Comparison of ENCODE assay signal across 24 cellular contexts in the genomic region with DNA sequence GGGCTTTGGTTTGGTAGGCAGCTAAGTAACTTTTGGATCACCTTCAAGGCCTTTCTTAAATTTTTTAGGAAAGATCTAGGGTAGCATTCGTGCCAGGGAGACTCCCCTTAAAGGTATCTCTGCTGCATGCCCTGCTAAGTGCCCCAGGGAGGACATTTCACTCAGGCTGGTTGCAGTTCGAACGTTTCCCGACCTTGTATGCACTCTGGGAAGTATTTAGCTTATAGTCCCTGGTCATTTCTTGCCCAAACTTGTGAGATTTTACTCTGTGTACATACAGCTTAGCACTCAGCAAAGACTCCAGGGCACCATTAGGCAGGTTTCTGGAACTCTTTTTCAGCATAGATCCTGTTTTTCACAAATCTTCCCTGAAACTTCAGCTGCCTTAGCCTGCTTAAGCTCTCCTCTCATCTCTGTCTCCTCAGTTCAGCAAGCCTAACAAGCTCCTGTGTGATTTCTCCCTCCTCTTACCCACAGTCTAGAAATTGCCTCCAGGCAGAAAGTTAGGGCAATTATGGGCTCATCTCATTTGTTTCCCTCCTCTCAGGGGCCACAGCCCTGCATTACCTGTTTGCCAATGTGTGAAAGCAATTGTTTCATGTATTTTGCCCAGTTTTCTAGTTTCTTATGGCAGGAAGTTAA.
DNase-seq lines count a peak whose midpoint lies in the region; ATAC-seq and TF ChIP-seq lines count a peak whose summit lies in the region.
"Had no signal": no experiment of that assay in that cellular context is flagged by ENCODE, and none has a peak within 500 bp of the region (broad histone marks: within the 10 kb centered on the region; RNA-seq: fewer than 3 reads in every experiment).

No MANE protein-coding gene starts in this region.

- CTCF ChIA-PET in Panc1 (lab: Charles Lee), result no interaction called here

- no peak for DNase-seq in Panc1 (ENCODE audit: low read depth, low spot score)
- DNase-seq in epithelial cell of prostate (ENCODE audit: low read depth, low spot score), result no peak
- peak; percentile 13 to 22 for DNase-seq in thyroid gland
- no peak for DNase-seq in hypothalamus (lab: John Stamatoyannopoulos, UW)
- no peak for DNase-seq in HuH-7 (ENCODE audit: low spot score)
- DNase-seq in T-helper 9 cell, result no peak
- DNase-seq: activated CD4-positive, alpha-beta T cell treated with anti-CD3 and anti-CD28 coated beads for 48 hours; activated gamma-delta T cell; amniotic stem cell; CD8-positive, alpha-beta T cell; DMS79; effector CD8-positive, alpha-beta T cell; hippocampal formation; KBM-7; midbrain; MV-4-11; NCI-H2081; NCI-H524 treated with DMSO at 0.1 percent for 48 hours; SIG-M5; stimulated activated CD4-positive, alpha-beta T cell treated with anti-CD3 and anti-CD28 coated beads, Interleukin-12 subunit alpha, Interleukin-12 subunit beta, amount 100 ng/mL, for 4 hours; stimulated activated CD8-positive, alpha-beta memory T cell treated with anti-CD3 and anti-CD28 coated beads, Interleukin-4, amount 100 ng/mL, for 48 hours; substantia nigra; T-cell had no signal

- H3K9me3 ChIP-seq in Panc1 (ENCODE audit: control insufficient read depth, insufficient read depth, low read depth, low read length) (no peaks in the 10 kb centered on the region), iPS-15b (ENCODE audit: control insufficient read depth, insufficient read depth, low read length) (no peaks in the 10 kb centered on the region), thyroid gland (no peaks in the 10 kb centered on the region)

- peak; percentile 42; the same call in 1 of the 2 replicates for ATAC-seq in Panc1
- ATAC-seq: CD8-positive, alpha-beta T cell; T-cell had no signal

- H3K27ac ChIP-seq in Panc1 (ENCODE audit: low read length) (no peak overlapping the region), epithelial cell of prostate (peak overlapping the region; percentile 36), thyroid gland (peak overlapping the region; percentile 40 to 77 (median 60))

- no peak for TF ChIP-seq POLR2A in thyroid gland (IDR thresholded peaks at IDR 0.05)

- H3K4me3 ChIP-seq in Panc1 (ENCODE audit: low read depth in 2 of 2, low read length in 2 of 2) (no peak overlapping the region), iPS-15b (ENCODE audit: low read depth, low read length) (no peak overlapping the region), thyroid gland (replicated peaks in 1 of 3) (no peak overlapping the region)

- peak overlapping the region; percentile 17 for H3K9ac ChIP-seq in iPS-15b (ENCODE audit: low read depth, low read length)

- H3K27me3 ChIP-seq in Panc1 (ENCODE audit: control insufficient read depth, insufficient read depth, low read length), result no peaks in the 10 kb centered on the region
- H3K27me3 ChIP-seq in iPS-15b (ENCODE audit: control insufficient read depth, insufficient read depth, low read length), result no peaks in the 10 kb centered on the region
- H3K27me3 ChIP-seq in thyroid gland, result no peaks in the 10 kb centered on the region

- BruUV-seq in Panc1 (replicated peaks; lab: Mats Ljungman, UMichigan), result no TSS peak

- H3K4me1 ChIP-seq in Panc1 (ENCODE audit: control insufficient read depth, insufficient read depth, low read length), result peaks cover 5% of the 10 kb centered on the region
- no peaks in the 10 kb centered on the region for H3K4me1 ChIP-seq in iPS-15b (ENCODE audit: control insufficient read depth, insufficient read depth, low read length)
- H3K4me1 ChIP-seq in thyroid gland, result peaks cover 6 to 8% of the 10 kb centered on the region in 2 donors

- POLR2A ChIA-PET in Panc1 (lab: Charles Lee), result interaction anchor here (0.7 kb wide), 1 partner anchor 39 kb away, joined by 5 read pairs; no protein-coding TSS in a partner anchor

- WGBS in thyroid gland, 2 donors, result 39 to 57% methylated on average over 4 of the region's 4 CpGs

- intact Hi-C loops in Panc1 (cut with micrococcal nuclease; ENCODE audit: unreplicated experiment) (no loop called here), thyroid gland (cut with DNase I) (no loop called here)

- TF ChIP-seq CTCF in Panc1 (IDR thresholded peaks at IDR 0.05) (no peak), thyroid gland (IDR thresholded peaks at IDR 0.05) (no peak)

- in situ Hi-C loops in Panc1 (cut with HindIII; ENCODE audit: low pct_unique_long_range_greater_than_20kb, low sequenced_read_pairs), result no loop called here

- H3K36me3 ChIP-seq in Panc1 (ENCODE audit: control insufficient read depth, insufficient read depth, low read length) (no peaks in the 10 kb centered on the region; the same call in 1 of the 2 replicates), iPS-15b (ENCODE audit: control insufficient read depth, insufficient read depth, low read length) (no peaks in the 10 kb centered on the region), thyroid gland (no peaks in the 10 kb centered on the region)

Comparison
In these comparisons a context has a peak if more than half of its experiments do, and no peak if none do; other contexts are left out.
1. DNase-seq: peak in thyroid gland (2 of 2); none in Panc1 (single experiment), epithelial cell of prostate (single experiment), hypothalamus (0 of 51), HuH-7 (single experiment) and T-helper 9 cell (single experiment).